ENCODE assay signal across 18 cellular contexts in genomic region chr7:336810-337566, GRCh38. TPM values are rescaled to one million over a fixed set of nuclear protein-coding genes. Genes with fewer than 3 reads are reported as not detected.
DNase-seq lines count a peak whose midpoint lies in the region; ATAC-seq and TF ChIP-seq lines count a peak whose summit lies in the region.
"Had no signal": no experiment of that assay in that cellular context is flagged by ENCODE, and none has a peak within 500 bp of the region (broad histone marks: within the 10 kb centered on the region; RNA-seq: fewer than 3 reads in every experiment).

No MANE protein-coding gene starts in this region.

- no peak for TF ChIP-seq EP300 in sigmoid colon (IDR thresholded peaks at IDR 0.05)

- peaks cover 11 to 16% (median 14%) of the 10 kb centered on the region in 3 donors for H3K27me3 Mint-ChIP-seq in CD14-positive monocyte (ENCODE audit: low read depth in 3 of 3)
- H3K27me3 Mint-ChIP-seq in chondrocyte (ENCODE audit: low read depth): peaks cover 14% of the 10 kb centered on the region
- H3K27me3 Mint-ChIP-seq: IgD-negative memory B cell had no signal

- no peak overlapping the region for H3K27ac Mint-ChIP-seq in CD14-positive monocyte
- no peak overlapping the region for H3K27ac Mint-ChIP-seq in chondrocyte (ENCODE audit: unreplicated experiment)
- H3K27ac Mint-ChIP-seq: IgD-negative memory B cell had no signal

- H3K9me3 Mint-ChIP-seq in CD14-positive monocyte (peaks cover 0 to 16% (median 13%) of the 10 kb centered on the region in 7 donors), chondrocyte (ENCODE audit: low read depth) (no peaks in the 10 kb centered on the region)
- H3K9me3 Mint-ChIP-seq: CD8-positive, alpha-beta memory T cell had no signal

- TF ChIP-seq POLR2A in sigmoid colon (IDR thresholded peaks at IDR 0.05) (no peak), right lobe of liver (IDR thresholded peaks at IDR 0.05) (no peak)

- H3K4me3 Mint-ChIP-seq in CD14-positive monocyte (no peak overlapping the region), chondrocyte (ENCODE audit: unreplicated experiment) (no peak overlapping the region)
- H3K4me3 Mint-ChIP-seq: CD8-positive, alpha-beta memory T cell; IgD-negative memory B cell had no signal

- H3K27me3 ChIP-seq in sigmoid colon (no peaks in the 10 kb centered on the region), right lobe of liver (no peaks in the 10 kb centered on the region), SJCRH30 (no peaks in the 10 kb centered on the region)

- 64 to 81% methylated on average over 34 of the region's 34 CpGs for WGBS in sigmoid colon, 2 donors
- 69% methylated on average over 3 of the region's 34 CpGs for WGBS in right lobe of liver (ENCODE audit: insufficient coverage, low coverage, low lambda C conversion rate, missing lambda C conversion rate)

- H3K4me3 ChIP-seq in sigmoid colon (no peak overlapping the region), right lobe of liver (no peak overlapping the region), SJCRH30 (no peak overlapping the region)
- H3K4me3 ChIP-seq: A549 had no signal

- H3K4me1 Mint-ChIP-seq in CD14-positive monocyte: no peaks in the 10 kb centered on the region
- peaks cover 8% of the 10 kb centered on the region for H3K4me1 Mint-ChIP-seq in chondrocyte (ENCODE audit: low read depth)

- no peaks in the 10 kb centered on the region for H3K9me3 ChIP-seq in sigmoid colon
- no peaks in the 10 kb centered on the region for H3K9me3 ChIP-seq in right lobe of liver
- H3K9me3 ChIP-seq in SJCRH30 (replicated peaks): no peaks in the 10 kb centered on the region
- H3K9me3 ChIP-seq: A549 had no signal

- TF ChIP-seq CTCF in CD14-positive monocyte (IDR thresholded peaks at IDR 0.05) (no peak), chondrocyte (IDR thresholded peaks at IDR 0.05) (no peak), sigmoid colon (IDR thresholded peaks at IDR 0.05) (no peak), right lobe of liver (IDR thresholded peaks at IDR 0.05) (no peak)

- peak; percentile 45 for DNase-seq in activated naive CD4-positive, alpha-beta T cell treated with anti-CD3 and anti-CD28 coated beads, Interleukin-2, amount 50 U/mL, for 16 hours
- DNase-seq in activated naive CD4-positive, alpha-beta T cell treated with Interleukin-2 at 50 U/mL for 16 hours: no peak
- DNase-seq in CD14-positive monocyte (ENCODE audit: low spot score) (peak; percentile 30), chondrocyte (ENCODE audit: low spot score) (peak; percentile 53), sigmoid colon (peak; percentile 47), right lobe of liver (no peak), SJCRH30 (no peak)
- DNase-seq: DMS 273 treated with DMSO at 0.1 percent for 48 hours, GOT3, NCI-H1417, NCI-H1930, NCI-H2171, NCI-H510A had no signal

- H3K27ac ChIP-seq in sigmoid colon: no peak overlapping the region
- no peak overlapping the region for H3K27ac ChIP-seq in right lobe of liver
- H3K27ac ChIP-seq in SJCRH30: no peak overlapping the region
- H3K27ac ChIP-seq: A549 had no signal

- intact Hi-C loops in CD14-positive monocyte (cut with micrococcal nuclease): no loop called here
- intact Hi-C loops in sigmoid colon (cut with DNase I): no loop called here
- intact Hi-C loops in right lobe of liver (cut with DNase I): no loop called here

- H3K36me3 ChIP-seq in sigmoid colon (no peaks in the 10 kb centered on the region), right lobe of liver (no peaks in the 10 kb centered on the region), SJCRH30 (no peaks in the 10 kb centered on the region)

- peaks cover 0 to 17% (median 17%) of the 10 kb centered on the region in 4 donors for H3K4me1 ChIP-seq in sigmoid colon
- peaks cover 0 to 21% (median 7%) of the 10 kb centered on the region in 4 donors for H3K4me1 ChIP-seq in right lobe of liver
- H3K4me1 ChIP-seq in SJCRH30: no peaks in the 10 kb centered on the region

- no peak for ATAC-seq in right lobe of liver
- ATAC-seq: A549, Panc1 had no signal

- H3K36me3 Mint-ChIP-seq in CD14-positive monocyte (no peaks in the 10 kb centered on the region), chondrocyte (ENCODE audit: low read depth) (no peaks in the 10 kb centered on the region)
- H3K36me3 Mint-ChIP-seq: CD8-positive, alpha-beta memory T cell; IgD-negative memory B cell had no signal

RNA-seq across cellular contexts. Expression of gene FOXL3, which starts 47.0 kb away (rescaled TPM):
- polyA plus RNA-seq in CD14-positive monocyte (not detected), sigmoid colon (not detected)
- total RNA-seq in chondrocyte (not detected in 3 replicates), sigmoid colon (not detected), right lobe of liver (not detected)
- total RNA-seq in SJCRH30 (2014; rRNA removed; shearing (Covaris generic)): not detected in 2 replicates
- total RNA-seq: CD8-positive, alpha-beta memory T cell; HT1080 had no signal
- polyA plus RNA-seq: A549; CD8-positive, alpha-beta memory T cell; IgD-negative memory B cell had no signal

Comparison
In these comparisons a context has a peak if more than half of its experiments do, and no peak if none do; other contexts are left out.
1. DNase-seq: peak in activated naive CD4-positive, alpha-beta T cell treated with anti-CD3 and anti-CD28 coated beads, Interleukin-2, amount 50 U/mL, for 16 hours (single experiment), CD14-positive monocyte (single experiment), chondrocyte (single experiment) and sigmoid colon (single experiment); none in activated naive CD4-positive, alpha-beta T cell treated with Interleukin-2 at 50 U/mL for 16 hours (single experiment), right lobe of liver (0 of 3) and SJCRH30 (0 of 2).